Comparison of ENCODE assay signal across 8 cellular contexts in genomic region chr1:117674521-117675400, GRCh38.
DNase-seq lines count a peak whose midpoint lies in the region; TF ChIP-seq lines count a peak whose summit lies in the region.

No MANE protein-coding gene starts in this region.

- peak; percentile 68 for DNase-seq in GM13977 (ENCODE audit: low spot score)
- DNase-seq in HFF-Myc (ENCODE audit: extremely low read depth, low read depth), result no peak
- peak; percentile 66 for DNase-seq in SK-MEL-5 (ENCODE audit: low read depth, low spot score)
- DNase-seq in coronary artery (ENCODE audit: low spot score), result peak; percentile 70
- DNase-seq in stimulated activated naive CD4-positive, alpha-beta T cell treated with Interleukin-2 at 50 U/mL for 16 hours (lab: John Stamatoyannopoulos, UW), result peak; percentile 35
- no peak for DNase-seq in SHP77 (lab: John Stamatoyannopoulos, UW)
- no peak for DNase-seq in NCI-H2081 (lab: John Stamatoyannopoulos, UW)
- no peak for DNase-seq in dedifferentiated amniotic fluid mesenchymal stem cell (ENCODE audit: extremely low spot score)

- no peak overlapping the region for H3K4me3 ChIP-seq in HFF-Myc (replicated peaks; ENCODE audit: low read depth, low read length)
- no peak overlapping the region for H3K4me3 ChIP-seq in coronary artery

- in situ Hi-C loops in GM13977 (cut with MboI; ENCODE audit: low pct_unique_long_range_greater_than_20kb, low sequenced_read_pairs, unreplicated experiment), result no loop called here
- in situ Hi-C loops in SK-MEL-5 (cut with HindIII; ENCODE audit: low pct_unique_long_range_greater_than_20kb, low sequenced_read_pairs), result no loop called here

- TF ChIP-seq CTCF in GM13977 (IDR thresholded peaks at IDR 0.05; ENCODE audit: extremely low read depth, insufficient read depth, missing control alignments) (peak; percentile 73), HFF-Myc (IDR thresholded peaks at IDR 0.05; ENCODE audit: low read depth, low read length, missing control alignments) (peak; percentile 17), coronary artery (IDR thresholded peaks at IDR 0.05) (no peak)

- peak overlapping the region; percentile 51 to 53 for H3K27ac ChIP-seq in coronary artery

Comparison
In these comparisons a context has a peak if more than half of its experiments do, and no peak if none do; other contexts are left out.
1. DNase-seq: peak in GM13977 (single experiment), SK-MEL-5 (single experiment), coronary artery (single experiment) and stimulated activated naive CD4-positive, alpha-beta T cell treated with Interleukin-2 at 50 U/mL for 16 hours (single experiment); none in HFF-Myc (single experiment), SHP77 (0 of 2), NCI-H2081 (0 of 2) and dedifferentiated amniotic fluid mesenchymal stem cell (single experiment).